8 cellular contexts compared by ENCODE assay signal in genomic region chr17:15257316-15257925, GRCh38. TPM values are rescaled to one million over a fixed set of nuclear protein-coding genes. Genes with fewer than 3 reads are reported as not detected.
A peak's percentile ranks its signal among the peaks of the same experiment; 100 is the strongest.
DNase-seq lines count a peak whose midpoint lies in the region; ATAC-seq lines count a peak whose summit lies in the region.

No MANE protein-coding gene starts in this region.

- peak; percentile 61 for ATAC-seq in GM21529 (IDR thresholded peaks at IDR 0.05; ENCODE audit: unreplicated experiment)
- ATAC-seq in sciatic nerve: peak; percentile 55
- no peak for ATAC-seq in HG03025 (IDR thresholded peaks at IDR 0.05; ENCODE audit: low FRiP score, unreplicated experiment)

- intact Hi-C loops in sciatic nerve (cut with DNase I): no loop called here

- peak overlapping the region; percentile 36 for H3K4me3 ChIP-seq in Jurkat, Clone E6-1 (ENCODE audit: low read length)

- peak; percentile 90 for DNase-seq in EH (ENCODE audit: low read depth)
- DNase-seq in Jurkat, Clone E6-1 (ENCODE audit: low read depth, low spot score): peak; percentile 88
- DNase-seq in T follicular helper cell (ENCODE audit: low read depth): peak; percentile 33
- DNase-seq in anterior cingulate cortex (lab: John Stamatoyannopoulos, UW): peak in 57 of 58 donors; percentile 52 to 97 (median 88)
- peak; percentile 86 for DNase-seq in hepatic stellate cell (ENCODE audit: low spot score)
- peak; percentile 88 for DNase-seq in sciatic nerve (ENCODE audit: low spot score)

RNA-seq across cellular contexts. Expression of gene PMP22, which starts 7.7 kb away (rescaled TPM):
- 14.3 TPM for polyA plus RNA-seq in Jurkat, Clone E6-1 (2012; ENCODE audit: insufficient read depth, insufficient read length)
- total RNA-seq in sciatic nerve: 2,465 TPM

Comparison
In these comparisons a context has a peak if more than half of its experiments do, and no peak if none do; other contexts are left out.
1. DNase-seq: peak in every context shown above with its lines; median percentile 90 in EH; 88 in Jurkat, Clone E6-1; 88 in anterior cingulate cortex; 88 in sciatic nerve; 86 in hepatic stellate cell; 33 in T follicular helper cell.